In the genomic region with DNA sequence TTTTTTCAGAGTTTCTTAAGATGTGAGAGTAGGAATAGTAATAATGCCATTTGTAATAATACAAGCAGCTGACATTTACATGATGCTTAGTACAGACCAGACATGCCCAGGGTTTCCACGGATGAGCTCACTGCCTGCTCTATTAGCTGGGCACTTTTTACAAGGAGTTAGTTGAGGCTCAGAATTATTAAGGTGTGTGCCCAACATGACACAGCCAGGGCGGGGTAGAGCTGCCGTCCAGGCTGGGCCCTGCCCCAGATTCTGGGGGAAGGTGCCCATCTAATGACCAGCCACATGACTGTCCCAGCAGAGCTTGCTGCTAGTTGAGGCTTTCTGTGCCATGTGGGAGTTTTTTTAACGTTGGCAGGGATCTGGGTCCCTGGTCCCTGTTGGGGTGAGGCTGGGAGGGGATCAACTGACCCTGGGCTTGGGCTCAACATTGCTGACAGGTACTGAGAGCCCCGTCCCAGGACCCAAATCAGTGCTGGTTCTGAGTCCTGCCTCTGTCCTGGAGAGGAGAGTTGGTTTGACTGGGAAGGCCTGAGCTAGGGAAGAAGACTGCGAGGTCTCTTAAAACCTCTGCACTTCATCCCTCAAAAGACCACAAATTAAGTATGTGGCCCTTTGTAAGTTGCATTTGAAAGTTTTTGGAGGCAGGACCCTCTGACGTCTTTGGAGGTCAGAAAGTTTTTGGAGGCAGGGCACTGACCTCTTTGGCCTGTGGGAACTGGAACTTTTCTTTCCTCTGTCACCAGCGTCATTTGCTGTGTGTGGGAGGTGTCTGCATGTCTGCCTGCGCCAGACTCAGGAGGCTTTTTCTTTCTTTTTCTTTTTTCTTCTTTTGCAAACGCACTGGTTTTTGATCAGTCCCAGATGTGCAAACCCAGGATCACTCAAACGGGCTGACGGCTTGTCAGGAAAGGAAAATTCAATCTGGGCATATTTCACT, we compare ENCODE assay signal across 11 cellular contexts. TPM values are rescaled to one million over a fixed set of nuclear protein-coding genes. Genes with fewer than 3 reads are reported as not detected.
A peak's percentile ranks its signal among the peaks of the same experiment; 100 is the strongest.
DNase-seq lines count a peak whose midpoint lies in the region; ATAC-seq, FAIRE-seq and TF ChIP-seq lines count a peak whose summit lies in the region.
"Had no signal": no experiment of that assay in that cellular context is flagged by ENCODE, and none has a peak within 500 bp of the region (broad histone marks: within the 10 kb centered on the region; RNA-seq: fewer than 3 reads in every experiment).

No MANE protein-coding gene starts in this region.

- H3K9me3 Mint-ChIP-seq in Calu3 (ENCODE audit: low read depth, unreplicated experiment), result no peaks in the 10 kb centered on the region
- H3K9me3 Mint-ChIP-seq in activated CD8-positive, alpha-beta T cell treated with anti-CD3 and anti-CD28 coated beads, Interleukin-2, amount 10 ng/mL, durations not matched to agents 7 days and 5 days (ENCODE audit: insufficient read depth), result no peaks in the 10 kb centered on the region

- H3K36me3 Mint-ChIP-seq in Calu3 (ENCODE audit: insufficient read depth, unreplicated experiment), result peaks cover 17% of the 10 kb centered on the region
- no peaks in the 10 kb centered on the region for H3K36me3 Mint-ChIP-seq in activated CD8-positive, alpha-beta T cell treated with anti-CD3 and anti-CD28 coated beads, Interleukin-2, amount 10 ng/mL, durations not matched to agents 7 days and 5 days (ENCODE audit: low read depth)

- FAIRE-seq in small intestine (lab: Jason Lieb, UNC), result no peak
- FAIRE-seq in urothelium cell line (lab: Jason Lieb, UNC), result no peak

- no peaks in the 10 kb centered on the region for H3K9me3 ChIP-seq in small intestine (ENCODE audit: control insufficient read depth, low read depth)

- no peak for TF ChIP-seq CTCF in coronary artery (IDR thresholded peaks at IDR 0.05)
- no peak for TF ChIP-seq CTCF in Calu3 (IDR thresholded peaks at IDR 0.05; ENCODE audit: unreplicated experiment)

- no peaks in the 10 kb centered on the region for H3K36me3 ChIP-seq in small intestine (ENCODE audit: control insufficient read depth in 2 of 2, insufficient read depth in 2 of 2, low read length in 2 of 2)

- H3K4me1 ChIP-seq in small intestine (ENCODE audit: control insufficient read depth in 2 of 2, insufficient read depth in 1 of 2, low read depth in 1 of 2, low read length in 1 of 2), result no peaks in the 10 kb centered on the region

- H3K4me1 Mint-ChIP-seq in Calu3 (ENCODE audit: low read depth, unreplicated experiment), result peaks cover 24% of the 10 kb centered on the region
- peaks cover 8% of the 10 kb centered on the region for H3K4me1 Mint-ChIP-seq in activated CD8-positive, alpha-beta T cell treated with anti-CD3 and anti-CD28 coated beads, Interleukin-2, amount 10 ng/mL, durations not matched to agents 7 days and 5 days (ENCODE audit: low read depth)

- H3K4me3 Mint-ChIP-seq in Calu3 (ENCODE audit: low read depth, unreplicated experiment), result no peak overlapping the region
- no peak overlapping the region for H3K4me3 Mint-ChIP-seq in activated CD8-positive, alpha-beta T cell treated with anti-CD3 and anti-CD28 coated beads, Interleukin-2, amount 10 ng/mL, durations not matched to agents 7 days and 5 days

- intact Hi-C loops in Calu3 (cut with micrococcal nuclease; ENCODE audit: unreplicated experiment), result no loop called here

- H3K4me3 ChIP-seq in coronary artery, result peak overlapping the region; percentile 70
- H3K4me3 ChIP-seq in small intestine (ENCODE audit: low read depth in 1 of 2, low read length in 2 of 2), result no peak overlapping the region

- DNase-seq in CD1c-positive myeloid dendritic cell (ENCODE audit: extremely low spot score) (peak; percentile 55), coronary artery (ENCODE audit: low spot score) (no peak), left kidney (ENCODE audit: low read depth, low spot score) (peak; percentile 49), small intestine (no peak), urothelium cell line (ENCODE audit: low spot score) (no peak), Calu3 (no peak)
- DNase-seq in activated CD8-positive, alpha-beta T cell treated with anti-CD3 and anti-CD28 coated beads, Interleukin-2, amount 10 ng/mL, durations not matched to agents 7 days and 5 days, result no peak
- DNase-seq: activated CD8-positive, alpha-beta memory T cell treated with anti-CD3 and anti-CD28 coated beads, Interleukin-2, amount 50 U/mL, for 48 hours; NCI-H446 treated with DMSO at 0.1 percent for 48 hours had no signal

- peak overlapping the region; percentile 21 to 75 for H3K27ac ChIP-seq in coronary artery
- H3K27ac ChIP-seq in small intestine (ENCODE audit: low read depth in 1 of 2, low read length in 1 of 2), result peak overlapping the region; percentile 2 to 90
- H3K27ac ChIP-seq: HL-60 had no signal

- POLR2A ChIA-PET in activated CD8-positive, alpha-beta T cell treated with anti-CD3 and anti-CD28 coated beads, Interleukin-2, amount 10 ng/mL, durations not matched to agents 7 days and 5 days (lab: Charles Lee), result no interaction called here

- BruUV-seq in Calu3 (replicated peaks; lab: Mats Ljungman, UMichigan), result no TSS peak

- CTCF ChIA-PET in Calu3 (lab: Charles Lee), result no interaction called here
- CTCF ChIA-PET in activated CD8-positive, alpha-beta T cell treated with anti-CD3 and anti-CD28 coated beads, Interleukin-2, amount 10 ng/mL, durations not matched to agents 7 days and 5 days (lab: Charles Lee), result interaction anchor here (3.9 kb wide), 1 partner anchor 68 kb away, joined by 10 read pairs; no protein-coding TSS in a partner anchor

- WGBS in small intestine, 3 donors, result 55 to 61% (median 57%) methylated on average over 12 of the region's 12 CpGs

- ATAC-seq in HG02840 (IDR thresholded peaks at IDR 0.05; ENCODE audit: low FRiP score, unreplicated experiment), result no peak
- ATAC-seq in activated CD8-positive, alpha-beta T cell treated with anti-CD3 and anti-CD28 coated beads, Interleukin-2, amount 10 ng/mL, durations not matched to agents 7 days and 5 days, result no peak

- H3K27me3 Mint-ChIP-seq in Calu3 (ENCODE audit: unreplicated experiment), result peaks cover 85% of the 10 kb centered on the region
- peaks cover 43% of the 10 kb centered on the region for H3K27me3 Mint-ChIP-seq in activated CD8-positive, alpha-beta T cell treated with anti-CD3 and anti-CD28 coated beads, Interleukin-2, amount 10 ng/mL, durations not matched to agents 7 days and 5 days (ENCODE audit: low read depth)

- no peaks in the 10 kb centered on the region for H3K27me3 ChIP-seq in small intestine (ENCODE audit: control insufficient read depth in 2 of 2, insufficient read depth in 2 of 2, low read length in 2 of 2)

- H3K27ac Mint-ChIP-seq in Calu3 (ENCODE audit: unreplicated experiment), result no peak overlapping the region
- H3K27ac Mint-ChIP-seq in activated CD8-positive, alpha-beta T cell treated with anti-CD3 and anti-CD28 coated beads, Interleukin-2, amount 10 ng/mL, durations not matched to agents 7 days and 5 days, result no peak overlapping the region

RNA-seq across cellular contexts. Expression of a gene that starts 2.2 kb away (rescaled TPM):
- polyA plus RNA-seq in small intestine, result 10 to 100 TPM in 1 of 3 donors, 1 to 10 TPM in 1, under 1 TPM in 1; 0.89 to 31.4 (median 4.6) TPM
- 5.9 and 6.5 TPM in 2 replicates for total RNA-seq in Calu3 (2022)
- total RNA-seq in activated CD8-positive, alpha-beta T cell treated with anti-CD3 and anti-CD28 coated beads, Interleukin-2, amount 10 ng/mL, durations not matched to agents 7 days and 5 days, result not detected

Comparison
In these comparisons a context has a peak if more than half of its experiments do, and no peak if none do; other contexts are left out.
1. DNase-seq: peak in CD1c-positive myeloid dendritic cell (single experiment) and left kidney (single experiment); none in coronary artery (single experiment), small intestine (single experiment), urothelium cell line (single experiment), Calu3 (single experiment) and activated CD8-positive, alpha-beta T cell treated with anti-CD3 and anti-CD28 coated beads, Interleukin-2, amount 10 ng/mL, durations not matched to agents 7 days and 5 days (single experiment).